Comparison of ENCODE assay signal across 8 cellular contexts in the genomic region with DNA sequence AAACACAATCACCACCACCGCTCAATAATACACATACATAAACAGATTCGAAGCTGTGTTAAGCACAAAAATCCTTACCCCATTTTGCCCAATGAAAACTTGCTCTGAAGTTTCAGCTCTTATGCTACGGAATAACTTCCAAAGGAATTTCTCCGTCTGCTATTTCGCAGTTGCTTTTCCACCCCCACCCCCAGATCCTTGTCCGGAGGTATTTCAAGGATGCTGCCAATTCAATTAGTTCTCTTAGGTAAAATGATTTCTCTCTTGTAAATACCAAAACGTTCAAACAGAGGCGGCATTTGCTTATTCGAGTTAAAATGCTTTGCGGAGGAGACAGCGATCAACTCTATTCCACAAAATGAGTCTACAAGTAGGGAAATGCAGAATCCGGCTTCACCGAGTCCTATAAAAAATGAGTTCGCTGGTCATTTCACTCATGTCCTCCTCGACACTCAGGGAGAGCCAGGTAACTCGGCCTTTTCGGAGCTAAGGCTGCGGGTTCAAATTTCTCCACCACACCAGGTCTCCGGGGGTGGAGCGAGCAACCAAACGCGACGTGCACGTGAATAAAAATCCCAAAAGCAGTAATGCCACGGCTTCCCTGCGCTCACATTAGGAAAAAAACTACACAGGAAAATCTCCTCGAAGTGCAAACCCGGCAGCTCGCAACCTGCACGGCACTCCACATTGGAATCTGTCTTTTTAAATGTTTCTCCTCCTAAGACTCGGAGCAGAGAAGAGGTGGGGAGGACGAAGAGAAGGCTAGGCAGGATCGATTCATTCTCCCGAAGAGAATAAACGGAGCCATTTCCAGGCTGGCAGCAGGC. TPM values are rescaled to one million over a fixed set of nuclear protein-coding genes. Genes with fewer than 3 reads are reported as not detected.
DNase-seq lines count a peak whose midpoint lies in the region; ATAC-seq, FAIRE-seq and TF ChIP-seq lines count a peak whose summit lies in the region.

No MANE protein-coding gene starts in this region.

- in situ Hi-C loops in HepG2 (cut with HindIII; ENCODE audit: extremely low pct_ligation_motif_present, low pct_unique_long_range_greater_than_20kb): no loop called here

- no peak for FAIRE-seq in HepG2 (lab: Jason Lieb, UNC)

- no peak for TF ChIP-seq RAD21 in HepG2 (CRISPR knock-in tag; IDR thresholded peaks at IDR 0.05)

- H3K4me3 ChIP-seq in breast epithelium (peak overlapping the region; percentile 74 to 91 (median 83)), HepG2 (replicated peaks in 1 of 3; ENCODE audit: insufficient read depth in 1 of 3, low read depth in 2 of 3, low read length in 3 of 3) (peak overlapping the region; percentile 82 to 88 (median 88)), testis (peak overlapping the region; percentile 77 to 84)

- POLR2A ChIA-PET in HepG2 (lab: Yijun Ruan, JAX): interaction anchor here (0.6 to 4.5 kb wide), 10 partner anchors 9 to 99 kb away, joined by 3 to 37 read pairs (median 8); a partner anchor contains a TSS

- no peaks in the 10 kb centered on the region for H3K27me3 ChIP-seq in breast epithelium
- H3K27me3 ChIP-seq in HepG2 (ENCODE audit: control insufficient read depth in 1 of 2, insufficient read depth in 2 of 2, low read length in 2 of 2): no peaks in the 10 kb centered on the region; a peak in 1 of 5 replicates
- H3K27me3 ChIP-seq in testis: no peaks in the 10 kb centered on the region

- H3K9me3 ChIP-seq in breast epithelium (no peaks in the 10 kb centered on the region), HepG2 (ENCODE audit: low read length) (no peaks in the 10 kb centered on the region), testis (no peaks in the 10 kb centered on the region)

- H3K79me2 ChIP-seq in HepG2 (ENCODE audit: insufficient read depth, low read length): peaks cover 54% of the 10 kb centered on the region

- DNase-seq in Right ventricle myocardium superior: no peak
- no peak for DNase-seq in Right ventricle myocardium inferior (ENCODE audit: missing footprints)
- DNase-seq in NCI-H2171 (lab: John Stamatoyannopoulos, UW): peak; percentile 14
- DNase-seq in breast epithelium (ENCODE audit: low spot score in 2 of 2): no peak
- DNase-seq in HepG2 (ENCODE audit: low spot score): no peak
- DNase-seq in testis: no peak
- DNase-seq in DMS114 treated with DMSO at 0.1 percent for 48 hours (lab: John Stamatoyannopoulos, UW; ENCODE audit: unreplicated experiment): no peak

- peak overlapping the region; percentile 93 for H3K9ac ChIP-seq in HepG2 (ENCODE audit: insufficient read depth, low read depth, low read length)

- H2AFZ ChIP-seq in HepG2 (ENCODE audit: low read length): no peak overlapping the region

- H3K4me1 ChIP-seq in breast epithelium (no peaks in the 10 kb centered on the region), HepG2 (ENCODE audit: insufficient read depth, low read length) (peaks cover 39% of the 10 kb centered on the region), testis (peaks cover 4% of the 10 kb centered on the region)

- peak overlapping the region; percentile 83 for H3K4me2 ChIP-seq in HepG2 (ENCODE audit: low read depth, low read length)

- H4K20me1 ChIP-seq in HepG2 (ENCODE audit: insufficient read depth, low read length): peaks cover 15% of the 10 kb centered on the region

- ATAC-seq in Right ventricle myocardium superior (ENCODE audit: poor library complexity) (peak; percentile 0), Right ventricle myocardium inferior (no peak), HepG2 (no peak), HG02678 (IDR thresholded peaks at IDR 0.05; ENCODE audit: unreplicated experiment) (no peak)

- H3K27ac ChIP-seq in breast epithelium: peak overlapping the region; percentile 98 to 99
- H3K27ac ChIP-seq in HepG2 (ENCODE audit: extremely low read length, insufficient read depth, low read length): peak overlapping the region; percentile 93
- peak overlapping the region; percentile 95 to 97 for H3K27ac ChIP-seq in testis

- BruUV-seq in HepG2 (replicated peaks; lab: Mats Ljungman, UMichigan): TSS peak; percentile 49

- intact Hi-C loops in Right ventricle myocardium superior (cut with DNase I): no loop called here
- intact Hi-C loops in Right ventricle myocardium inferior (cut with DNase I): loop anchor here (5.0 kb wide), 3 partner anchors 46 to 276 kb away; a partner anchor contains a TSS
- intact Hi-C loops in breast epithelium (cut with DNase I; ENCODE audit: low total_unique reads): no loop called here
- intact Hi-C loops in HepG2 (cut with micrococcal nuclease; ENCODE audit: unreplicated experiment): loop anchor here (5.0 kb wide), 2 partner anchors 34 to 276 kb away; a partner anchor contains a TSS
- intact Hi-C loops in testis (cut with DNase I; ENCODE audit: low total_unique reads): no loop called here

- TF ChIP-seq POLR2A in breast epithelium (IDR thresholded peaks at IDR 0.05): no peak
- TF ChIP-seq POLR2A in HepG2 (IDR thresholded peaks at IDR 0.05; ENCODE audit: insufficient read depth in 1 of 2, low read depth in 2 of 2, low read length in 2 of 2): no peak
- TF ChIP-seq POLR2A in testis (IDR thresholded peaks at IDR 0.05): no peak

- 1% methylated on average over 32 of the region's 35 CpGs for WGBS in HepG2 (ENCODE audit: low lambda C conversion rate)
- WGBS in testis, 2 donors: 4% methylated on average over 32 to 35 of the region's 35 CpGs

- H3K36me3 ChIP-seq in breast epithelium: no peaks in the 10 kb centered on the region
- H3K36me3 ChIP-seq in HepG2 (replicated peaks in 1 of 2; ENCODE audit: control insufficient read depth in 1 of 2, insufficient read depth in 2 of 2, low read length in 2 of 2): no peaks in the 10 kb centered on the region
- no peaks in the 10 kb centered on the region for H3K36me3 ChIP-seq in testis (ENCODE audit: low read depth, missing control alignments)

- CTCF ChIA-PET in HepG2 (lab: Yijun Ruan, JAX; ENCODE audit: low intra/inter-chr PET ratio, low total read pairs): no interaction called here

- TF ChIP-seq CTCF in breast epithelium (IDR thresholded peaks at IDR 0.05) (no peak), HepG2 (CRISPR knock-in tag; IDR thresholded peaks at IDR 0.05) (no peak), testis (IDR thresholded peaks at IDR 0.05) (no peak)

- TF ChIP-seq EP300 in HepG2 (IDR thresholded peaks at IDR 0.05; ENCODE audit: low read depth in 2 of 2, low read length in 2 of 2): no peak
- TF ChIP-seq EP300 in HepG2 (CRISPR knock-in tag; IDR thresholded peaks at IDR 0.05; ENCODE audit: borderline replicate concordance): no peak

TF ChIP-seq in HepG2, 621 proteins besides CTCF, POLR2A, EP300 and RAD21 (continues in another document):
- TF ChIP-seq ZNF878 (CRISPR knock-in tag; IDR thresholded peaks at IDR 0.05) (0 out of 2 replicates have a peak, but pooled peaks have one; percentile 34), ZNF292 (CRISPR knock-in tag; IDR thresholded peaks at IDR 0.05; ENCODE audit: borderline replicate concordance, low read depth) (0 out of 2 replicates have a peak, but pooled peaks have one; percentile 27), NFYC (CRISPR knock-in tag; IDR thresholded peaks at IDR 0.05) (no peak), CAMTA2 (CRISPR knock-in tag; IDR thresholded peaks at IDR 0.05; ENCODE audit: borderline replicate concordance) (no peak), CREB1 (IDR thresholded peaks at IDR 0.05) (no peak), CREB1 (CRISPR knock-in tag; IDR thresholded peaks at IDR 0.05) (0 out of 2 replicates have a peak, but pooled peaks have one; percentile 23), HES4 (CRISPR knock-in tag; IDR thresholded peaks at IDR 0.05; ENCODE audit: borderline replicate concordance) (no peak), CREM (IDR thresholded peaks at IDR 0.05) (0 out of 2 replicates have a peak, but pooled peaks have one; percentile 9), CREM (CRISPR knock-in tag; IDR thresholded peaks at IDR 0.05) (no peak), HDAC6 (IDR thresholded peaks at IDR 0.05; ENCODE audit: low read depth, low read length) (no peak), ZNF543 (CRISPR knock-in tag; IDR thresholded peaks at IDR 0.05) (peak; percentile 8; the same call in 1 of the 2 replicates)
- TF ChIP-seq, protein P1, sequence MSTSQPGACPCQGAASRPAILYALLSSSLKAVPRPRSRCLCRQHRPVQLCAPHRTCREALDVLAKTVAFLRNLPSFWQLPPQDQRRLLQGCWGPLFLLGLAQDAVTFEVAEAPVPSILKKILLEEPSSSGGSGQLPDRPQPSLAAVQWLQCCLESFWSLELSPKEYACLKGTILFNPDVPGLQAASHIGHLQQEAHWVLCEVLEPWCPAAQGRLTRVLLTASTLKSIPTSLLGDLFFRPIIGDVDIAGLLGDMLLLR (CRISPR knock-in tag; IDR thresholded peaks at IDR 0.05): 0 out of 2 replicates have a peak, but pooled peaks have one; percentile 20

RNA-seq across cellular contexts. Expression of a gene that starts 1.0 kb away (rescaled TPM):
- total RNA-seq in Right ventricle myocardium superior (52.6 TPM), Right ventricle myocardium inferior (51.6 TPM), breast epithelium (10 to 100 TPM in 2 of 3 donors, 1 to 10 TPM in 1; 3.2 to 26.2 (median 18.7) TPM), HepG2 (2016; rRNA removed; fragmentation: Illumina TruSeq; extraction: Trizol) (24.8 and 31.4 TPM in 2 replicates), testis (10 to 100 TPM; 20.4 to 23.0 TPM)
- 63.5 and 72.4 TPM in 2 replicates for total RNA-seq in HepG2 (2016; cell fraction: cytosol; rRNA removed; fragmentation: Illumina TruSeq; extraction: Trizol; ENCODE audit: low read depth)
- total RNA-seq in HepG2 (2016; cell fraction: insoluble cytoplasmic fraction; rRNA removed; fragmentation: Illumina TruSeq; extraction: Trizol): 23.8 and 29.0 TPM in 2 replicates
- 36.4 and 39.5 TPM in 2 replicates for total RNA-seq in HepG2 (2016; cell fraction: membrane; rRNA removed; fragmentation: Illumina TruSeq; extraction: Trizol)
- total RNA-seq in HepG2 (2016; cell fraction: nucleus; rRNA removed; fragmentation: Illumina TruSeq; extraction: Trizol): 18.7 and 22.3 TPM in 2 replicates
- polyA plus RNA-seq in HepG2 (2011; rRNA removed) (4.3 and 5.3 TPM in 2 replicates), testis (ENCODE audit: insufficient read depth, low read depth, low replicate concordance) (5.7 TPM)
- polyA plus RNA-seq in HepG2 (2011; cell fraction: cytosol; rRNA removed): 2.2 and 3.4 TPM in 2 replicates
- 2.8 and 4.3 TPM in 2 replicates for polyA plus RNA-seq in HepG2 (2011; cell fraction: nucleus; rRNA removed)
- 11.3 and 15.0 TPM in 2 replicates for polyA plus RNA-seq in HepG2 (2012)
- polyA plus RNA-seq in HepG2 (2016; cell fraction: cytosol; fragmentation: Illumina TruSeq; extraction: Trizol; ENCODE audit: low read depth): 1.2 and 1.7 TPM in 2 replicates
- polyA plus RNA-seq in HepG2 (2016; cell fraction: insoluble cytoplasmic fraction; fragmentation: Illumina TruSeq; extraction: Trizol; ENCODE audit: low read depth): 15.2 and 16.0 TPM in 2 replicates
- 7.1 and 7.5 TPM in 2 replicates for polyA plus RNA-seq in HepG2 (2016; cell fraction: membrane; fragmentation: Illumina TruSeq; extraction: Trizol; ENCODE audit: low read depth)
- 11.2 and 12.4 TPM in 2 replicates for polyA plus RNA-seq in HepG2 (2016; cell fraction: nucleus; fragmentation: Illumina TruSeq; extraction: Trizol; ENCODE audit: insufficient read depth, low read depth)
- polyA minus RNA-seq in HepG2 (2011; rRNA and poly(A)+ RNA removed; ENCODE audit: low replicate concordance): 1.1 and 6.4 TPM in 2 replicates
- 20.0 and 24.9 TPM in 2 replicates for polyA minus RNA-seq in HepG2 (2011; cell fraction: cytosol; rRNA and poly(A)+ RNA removed)
- polyA minus RNA-seq in HepG2 (2011; cell fraction: nucleus; rRNA and poly(A)+ RNA removed): 44.4 and 53.0 TPM in 2 replicates

Comparison
In these comparisons a context has a peak if more than half of its experiments do, and no peak if none do; other contexts are left out.
1. intact Hi-C loops: an anchor here in Right ventricle myocardium inferior (5.0 kb wide) and HepG2 (5.0 kb wide); none called in Right ventricle myocardium superior, breast epithelium and testis.